ENCODE assay signal across 11 cellular contexts in the genomic region with DNA sequence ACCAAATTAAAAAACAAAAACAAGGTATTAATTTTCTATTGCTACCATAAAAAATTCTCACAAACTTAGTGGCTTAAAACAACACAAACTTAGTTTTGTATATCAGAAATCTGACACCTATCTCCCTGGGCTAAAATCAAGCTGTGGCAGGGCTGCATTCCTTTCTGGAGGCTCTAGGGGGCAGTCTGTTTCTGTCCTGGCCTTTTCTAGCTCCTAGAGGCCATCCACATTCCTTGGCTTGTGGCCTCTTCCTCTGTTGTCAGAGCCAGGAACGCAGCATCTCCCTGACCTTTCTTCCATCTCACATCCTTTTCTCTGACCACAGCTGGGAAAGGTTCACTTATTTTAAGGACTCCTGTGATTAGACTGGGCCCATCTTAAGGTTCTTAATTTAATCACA. TPM values are rescaled to one million over a fixed set of nuclear protein-coding genes. Genes with fewer than 3 reads are reported as not detected.
DNase-seq lines count a peak whose midpoint lies in the region; ATAC-seq and TF ChIP-seq lines count a peak whose summit lies in the region.
"Had no signal": no experiment of that assay in that cellular context is flagged by ENCODE, and none has a peak within 500 bp of the region (broad histone marks: within the 10 kb centered on the region; RNA-seq: fewer than 3 reads in every experiment).

No MANE protein-coding gene starts in this region.

- H3K27ac ChIP-seq in GM23338 (ENCODE audit: low read depth) = no peak overlapping the region

- DNase-seq in EL (peak; percentile 5), GM23338 (ENCODE audit: low spot score) (peak; percentile 44), RKO (ENCODE audit: low spot score) (peak; percentile 17), fibroblast of pulmonary artery (ENCODE audit: low read depth) (no peak), UCSD-AML1 (lab: John Stamatoyannopoulos, UW; ENCODE audit: unreplicated experiment) (no peak), AG20443 (ENCODE audit: low spot score) (no peak), occipital lobe (lab: John Stamatoyannopoulos, UW) (no peak)
- DNase-seq: activated T-cell treated with anti-CD3 and anti-CD28 coated beads, Interleukin-2, amount 50 U/mL, for 48 hours; NCI-H524 treated with DMSO at 0.1 percent for 48 hours had no signal

- H3F3A ChIP-seq in GM23338 (replicated peaks; ENCODE audit: low read depth) = no peaks in the 10 kb centered on the region

- H3K9me2 ChIP-seq in GM23338 (ENCODE audit: insufficient read depth) = no peaks in the 10 kb centered on the region

- H3K36me3 ChIP-seq in GM23338 (ENCODE audit: insufficient read depth) = no peaks in the 10 kb centered on the region

- no peaks in the 10 kb centered on the region for H3K36me3 Mint-ChIP-seq in GM23338 (ENCODE audit: low read depth)

- no peak for ATAC-seq in GM23338

- TF ChIP-seq CTCF in GM23338 (conservative IDR thresholded peaks at IDR 0.05; ENCODE audit: low read depth in 2 of 2) (peak; percentile 57 to 58), fibroblast of pulmonary artery (IDR thresholded peaks at IDR 0.05; ENCODE audit: low read length, missing control alignments) (peak; percentile 22)

- no peak overlapping the region for H3K27ac Mint-ChIP-seq in GM23338
- H3K27ac Mint-ChIP-seq: dendritic cell treated with granulocyte-macrophage colony-stimulating factor and Interleukin-4, amounts not matched to agents 40 ng/mL and 50 ng/mL, for 4 days; IgD-negative memory B cell had no signal

- no peak overlapping the region for H2AFZ ChIP-seq in GM23338

- H3K27me3 Mint-ChIP-seq in GM23338 (ENCODE audit: insufficient read depth, low read depth, poor library complexity) = peaks cover 1% of the 10 kb centered on the region
- H3K27me3 Mint-ChIP-seq: dendritic cell treated with granulocyte-macrophage colony-stimulating factor and Interleukin-4, amounts not matched to agents 40 ng/mL and 50 ng/mL, for 4 days; IgD-negative memory B cell had no signal

- peaks cover 12% of the 10 kb centered on the region; the same call in 2 of the 3 replicates for H3K4me1 Mint-ChIP-seq in GM23338

- H3K27me3 ChIP-seq in GM23338 (ENCODE audit: insufficient read depth) = no peaks in the 10 kb centered on the region

- no peaks in the 10 kb centered on the region for H3K4me1 ChIP-seq in GM23338 (ENCODE audit: insufficient read depth)

- peaks cover 9% of the 10 kb centered on the region; the same call in 2 of the 3 replicates for H3K9me3 Mint-ChIP-seq in GM23338
- H3K9me3 Mint-ChIP-seq: IgD-negative memory B cell had no signal

- H4K20me1 ChIP-seq in GM23338 (replicated peaks; ENCODE audit: insufficient read depth) = no peaks in the 10 kb centered on the region

- H3K4me3 Mint-ChIP-seq in GM23338 = no peak overlapping the region
- H3K4me3 Mint-ChIP-seq: dendritic cell treated with granulocyte-macrophage colony-stimulating factor and Interleukin-4, amounts not matched to agents 40 ng/mL and 50 ng/mL, for 4 days; IgD-negative memory B cell had no signal

- no peak overlapping the region for H3K4me3 ChIP-seq in GM23338
- H3K4me3 ChIP-seq in fibroblast of pulmonary artery (replicated peaks; ENCODE audit: low read depth, low read length) = no peak overlapping the region

- no peaks in the 10 kb centered on the region for H3K79me2 ChIP-seq in GM23338 (replicated peaks; ENCODE audit: insufficient read depth)

- no peak overlapping the region for H3K4me2 ChIP-seq in GM23338

TF ChIP-seq in GM23338, 12 proteins besides CTCF, POLR2A, EP300 and RAD21 (continues in another document):
- TF ChIP-seq EZH2phosphoT487 (IDR thresholded peaks at IDR 0.05; ENCODE audit: unreplicated experiment) (no peak), ZNF331 (CRISPR knock-in tag; IDR thresholded peaks at IDR 0.05; ENCODE audit: low read depth) (no peak), JUNB (IDR thresholded peaks at IDR 0.05; ENCODE audit: unreplicated experiment) (no peak), NANOG (IDR thresholded peaks at IDR 0.05; ENCODE audit: borderline replicate concordance) (no peak), STAT1 (IDR thresholded peaks at IDR 0.05; ENCODE audit: unreplicated experiment) (no peak), CREB1 (CRISPR knock-in tag; IDR thresholded peaks at IDR 0.05; ENCODE audit: low read depth) (no peak), ZNF114 (CRISPR knock-in tag; IDR thresholded peaks at IDR 0.05) (no peak), POLR2AphosphoS5 (IDR thresholded peaks at IDR 0.05; ENCODE audit: low read depth) (no peak)
- TF ChIP-seq, protein P1, sequence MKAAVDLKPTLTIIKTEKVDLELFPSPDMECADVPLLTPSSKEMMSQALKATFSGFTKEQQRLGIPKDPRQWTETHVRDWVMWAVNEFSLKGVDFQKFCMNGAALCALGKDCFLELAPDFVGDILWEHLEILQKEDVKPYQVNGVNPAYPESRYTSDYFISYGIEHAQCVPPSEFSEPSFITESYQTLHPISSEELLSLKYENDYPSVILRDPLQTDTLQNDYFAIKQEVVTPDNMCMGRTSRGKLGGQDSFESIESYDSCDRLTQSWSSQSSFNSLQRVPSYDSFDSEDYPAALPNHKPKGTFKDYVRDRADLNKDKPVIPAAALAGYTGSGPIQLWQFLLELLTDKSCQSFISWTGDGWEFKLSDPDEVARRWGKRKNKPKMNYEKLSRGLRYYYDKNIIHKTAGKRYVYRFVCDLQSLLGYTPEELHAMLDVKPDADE (IDR thresholded peaks at IDR 0.05) = no peak
- TF ChIP-seq, protein P2, sequence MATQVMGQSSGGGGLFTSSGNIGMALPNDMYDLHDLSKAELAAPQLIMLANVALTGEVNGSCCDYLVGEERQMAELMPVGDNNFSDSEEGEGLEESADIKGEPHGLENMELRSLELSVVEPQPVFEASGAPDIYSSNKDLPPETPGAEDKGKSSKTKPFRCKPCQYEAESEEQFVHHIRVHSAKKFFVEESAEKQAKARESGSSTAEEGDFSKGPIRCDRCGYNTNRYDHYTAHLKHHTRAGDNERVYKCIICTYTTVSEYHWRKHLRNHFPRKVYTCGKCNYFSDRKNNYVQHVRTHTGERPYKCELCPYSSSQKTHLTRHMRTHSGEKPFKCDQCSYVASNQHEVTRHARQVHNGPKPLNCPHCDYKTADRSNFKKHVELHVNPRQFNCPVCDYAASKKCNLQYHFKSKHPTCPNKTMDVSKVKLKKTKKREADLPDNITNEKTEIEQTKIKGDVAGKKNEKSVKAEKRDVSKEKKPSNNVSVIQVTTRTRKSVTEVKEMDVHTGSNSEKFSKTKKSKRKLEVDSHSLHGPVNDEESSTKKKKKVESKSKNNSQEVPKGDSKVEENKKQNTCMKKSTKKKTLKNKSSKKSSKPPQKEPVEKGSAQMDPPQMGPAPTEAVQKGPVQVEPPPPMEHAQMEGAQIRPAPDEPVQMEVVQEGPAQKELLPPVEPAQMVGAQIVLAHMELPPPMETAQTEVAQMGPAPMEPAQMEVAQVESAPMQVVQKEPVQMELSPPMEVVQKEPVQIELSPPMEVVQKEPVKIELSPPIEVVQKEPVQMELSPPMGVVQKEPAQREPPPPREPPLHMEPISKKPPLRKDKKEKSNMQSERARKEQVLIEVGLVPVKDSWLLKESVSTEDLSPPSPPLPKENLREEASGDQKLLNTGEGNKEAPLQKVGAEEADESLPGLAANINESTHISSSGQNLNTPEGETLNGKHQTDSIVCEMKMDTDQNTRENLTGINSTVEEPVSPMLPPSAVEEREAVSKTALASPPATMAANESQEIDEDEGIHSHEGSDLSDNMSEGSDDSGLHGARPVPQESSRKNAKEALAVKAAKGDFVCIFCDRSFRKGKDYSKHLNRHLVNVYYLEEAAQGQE (IDR thresholded peaks at IDR 0.05; ENCODE audit: unreplicated experiment) = no peak

RNA-seq across cellular contexts. Expression of a gene that starts 38.9 kb away (rescaled TPM):
- 1.2 and 2.1 TPM in 2 replicates for total RNA-seq in GM23338 (2014; rRNA removed; shearing (Covaris generic))
- 0.37 and 0.63 TPM in 2 replicates for polyA plus RNA-seq in GM23338 (2016; fragmentation: Nextera tagmentation; extraction: Ambion mirVana)
- 1.6 TPM for total RNA-seq in occipital lobe

Comparison
In these comparisons a context has a peak if more than half of its experiments do, and no peak if none do; other contexts are left out.
1. DNase-seq: peak in EL (single experiment), GM23338 (single experiment) and RKO (single experiment); none in fibroblast of pulmonary artery (single experiment), UCSD-AML1 (single experiment), AG20443 (single experiment) and occipital lobe (single experiment).